In genomic region chr2:200828104-200828503, GRCh38 we compare ENCODE assay signal across 15 cellular contexts.
"Had no signal": no experiment of that assay in that cellular context is flagged by ENCODE, and none has a peak within 500 bp of the region (broad histone marks: within the 10 kb centered on the region; RNA-seq: fewer than 3 reads in every experiment).

No MANE protein-coding gene starts in this region.

- H3K4me3 ChIP-seq: upper lobe of left lung had no signal

- H3K4me1 ChIP-seq: upper lobe of left lung had no signal

- H3K27ac ChIP-seq: upper lobe of left lung had no signal

- DNase-seq: activated CD4-positive, alpha-beta T cell treated with anti-CD3 and anti-CD28 coated beads, Interleukin-2, amount 50 U/mL, for 48 hours; activated naive CD4-positive, alpha-beta T cell; activated T-cell treated with anti-CD3 and anti-CD28 coated beads, Interleukin-2, amount 50 U/mL, for 4 hours; foreskin fibroblast; glutamatergic neuron; hypothalamus; kidney glomerular epithelial cell; stimulated activated naive CD8-positive, alpha-beta T cell treated with anti-CD3 and anti-CD28 coated beads, Interleukin-15, amount 100 ng/mL, for 72 hours; T-cell; T1000; upper lobe of left lung had no signal

- FAIRE-seq: astrocyte, bronchial epithelial cell, endometrium had no signal

- ATAC-seq: sciatic nerve, T-cell had no signal

- H3K9me3 ChIP-seq: upper lobe of left lung had no signal

- H3K27me3 ChIP-seq: upper lobe of left lung had no signal
